ENCODE assay signal across 14 cellular contexts in genomic region chr10:111344804-111345203, GRCh38.
A peak's percentile ranks its signal among the peaks of the same experiment; 100 is the strongest.
DNase-seq lines count a peak whose midpoint lies in the region; ATAC-seq, FAIRE-seq and TF ChIP-seq lines count a peak whose summit lies in the region.
"Had no signal": no experiment of that assay in that cellular context is flagged by ENCODE, and none has a peak within 500 bp of the region (broad histone marks: within the 10 kb centered on the region; RNA-seq: fewer than 3 reads in every experiment).

No MANE protein-coding gene starts in this region.

- H3K79me2 ChIP-seq in H9 (ENCODE audit: insufficient read depth, low read length) = no peaks in the 10 kb centered on the region
- H3K79me2 ChIP-seq in PC-9 (ENCODE audit: low read depth) = no peaks in the 10 kb centered on the region

- H3K4me1 ChIP-seq in H9 (ENCODE audit: insufficient read depth, low read length) = no peaks in the 10 kb centered on the region
- H3K4me1 ChIP-seq in PC-9 (replicated peaks; ENCODE audit: insufficient read depth) = no peaks in the 10 kb centered on the region
- H3K4me1 ChIP-seq in lower lobe of right lung = no peaks in the 10 kb centered on the region

- no peak overlapping the region for H2BK5ac ChIP-seq in H9 (ENCODE audit: insufficient read length, low read length)

- CTCF ChIA-PET in GM10248 (lab: Yijun Ruan, JAX) (interaction anchor here (1.1 kb wide), 2 partner anchors 9 to 11 kb away, joined by 3 read pairs; no protein-coding TSS in a partner anchor), PC-9 (lab: Charles Lee) (interaction anchor here (0.5 kb wide), 1 partner anchor 11 kb away, joined by 3 read pairs; no protein-coding TSS in a partner anchor)

- no peak overlapping the region for H2BK12ac ChIP-seq in H9 (ENCODE audit: insufficient read length, low read depth, low read length)

- no TSS peak for BruUV-seq in PC-9 (replicated peaks; lab: Mats Ljungman, UMichigan)

- TF ChIP-seq CTCF in GM10248 (IDR thresholded peaks at IDR 0.05; ENCODE audit: control extremely low read depth, extremely low read depth, low read depth, missing control alignments) (peak; percentile 18), H9 (conservative IDR thresholded peaks at IDR 0.05) (peak; percentile 64), PC-9 (conservative IDR thresholded peaks at IDR 0.05) (peak; percentile 33; the same call in 1 of the 2 replicates), lower lobe of right lung (IDR thresholded peaks at IDR 0.05) (peak; percentile 10)

- no peak overlapping the region for H4K91ac ChIP-seq in H9 (ENCODE audit: insufficient read length, low read depth, low read length)

- H3K27me3 ChIP-seq in H9 (ENCODE audit: insufficient read depth, low read length) = no peaks in the 10 kb centered on the region
- H3K27me3 ChIP-seq in PC-9 (ENCODE audit: insufficient read depth, low read depth) = no peaks in the 10 kb centered on the region
- no peaks in the 10 kb centered on the region for H3K27me3 ChIP-seq in lower lobe of right lung (ENCODE audit: low read depth)
- H3K27me3 ChIP-seq: body of pancreas had no signal

- no peak overlapping the region for H3K4me3 Mint-ChIP-seq in H9
- H3K4me3 Mint-ChIP-seq: T-cell had no signal

- H3T11ph ChIP-seq in H9 (ENCODE audit: low read length) = no peak overlapping the region

- no peak overlapping the region for H2AK5ac ChIP-seq in H9 (ENCODE audit: insufficient read length, low read length)

- no peak overlapping the region for H3K27ac Mint-ChIP-seq in H9
- H3K27ac Mint-ChIP-seq: T-cell had no signal

- H4K8ac ChIP-seq in H9 (replicated peaks; ENCODE audit: insufficient read length, low read depth, low read length) = no peak overlapping the region

- no peaks in the 10 kb centered on the region for H3K23me2 ChIP-seq in H9 (ENCODE audit: insufficient read length, low read depth, low read length, poor library complexity, severe bottlenecking)

- peaks cover 14 to 44% (median 27%) of the 10 kb centered on the region in 3 experiments for H3K36me3 Mint-ChIP-seq in H9 (ENCODE audit: insufficient read depth in 1 of 3, low read depth in 3 of 3)
- H3K36me3 Mint-ChIP-seq: T-cell had no signal

- no peak overlapping the region for H3K4ac ChIP-seq in H9 (ENCODE audit: low read depth, low read length)

- H3F3A ChIP-seq in PC-9 (ENCODE audit: insufficient read depth, low read depth) = no peaks in the 10 kb centered on the region

- no peak overlapping the region for H3K23ac ChIP-seq in H9 (ENCODE audit: insufficient read length, low read depth, low read length)

- H4K20me1 ChIP-seq in H9 (ENCODE audit: control insufficient read depth, insufficient read depth, insufficient read length) (no peaks in the 10 kb centered on the region), PC-9 (ENCODE audit: insufficient read depth) (no peaks in the 10 kb centered on the region)

- H3K27ac ChIP-seq in H9 (ENCODE audit: insufficient read length, low read depth, low read length) (no peak overlapping the region), PC-9 (no peak overlapping the region), lower lobe of right lung (no peak overlapping the region)
- H3K27ac ChIP-seq: body of pancreas had no signal

- H3K9me3 ChIP-seq in H9 (ENCODE audit: control insufficient read depth, low read depth, low read length) (peaks cover 13% of the 10 kb centered on the region), PC-9 (ENCODE audit: insufficient read depth, low read depth) (no peaks in the 10 kb centered on the region), lower lobe of right lung (peaks cover 10% of the 10 kb centered on the region)

- no peak overlapping the region for H3K18ac ChIP-seq in H9 (ENCODE audit: insufficient read length, low read depth, low read length)

- DNase-seq in GM10248 (ENCODE audit: extremely low spot score) = no peak
- peak; percentile 32 for DNase-seq in H9
- no peak for DNase-seq in PC-9
- no peak for DNase-seq in lower lobe of right lung
- DNase-seq in H54 (ENCODE audit: insufficient read length, low spot score) = no peak
- no peak for DNase-seq in COR-L47 (lab: John Stamatoyannopoulos, UW)
- DNase-seq in iPS-NIHi11 (ENCODE audit: low spot score) = no peak
- DNase-seq in T-helper 1 cell = no peak
- DNase-seq: activated CD8-positive, alpha-beta memory T cell treated with anti-CD3 and anti-CD28 coated beads, Interleukin-2, amount 50 U/mL, for 48 hours; body of pancreas; GDM1; NCI-H2171 treated with DMSO at 0.1 percent for 48 hours; right cardiac atrium; T-cell had no signal

- H2AFZ ChIP-seq in H9 (ENCODE audit: low read length) (no peak overlapping the region), PC-9 (no peak overlapping the region)

- no peaks in the 10 kb centered on the region for H3K79me1 ChIP-seq in H9 (ENCODE audit: insufficient read depth, low read depth, low read length, poor library complexity, severe bottlenecking)

- no peak overlapping the region for H3K56ac ChIP-seq in H9 (ENCODE audit: insufficient read length, low read depth, low read length)

- no peaks in the 10 kb centered on the region for H3K27me3 Mint-ChIP-seq in H9 (ENCODE audit: low read depth)

- 0 out of 4 replicates have a peak, but pooled peaks cover 0 to 6% of the 10 kb centered on the region in 2 experiments for H3K4me1 Mint-ChIP-seq in H9
- H3K4me1 Mint-ChIP-seq: T-cell had no signal

- H3K14ac ChIP-seq in H9 (ENCODE audit: insufficient read depth, low read length) = no peak overlapping the region

- no peak overlapping the region for H2BK15ac ChIP-seq in H9 (ENCODE audit: low read depth, low read length)

- no peak overlapping the region for H3K9ac ChIP-seq in H9 (ENCODE audit: extremely low read depth, insufficient read length, low read length)

- no peak overlapping the region for H4K5ac ChIP-seq in H9 (ENCODE audit: insufficient read length, low read depth, low read length)

- no peaks in the 10 kb centered on the region for H3K36me3 ChIP-seq in PC-9 (ENCODE audit: low read depth)
- H3K36me3 ChIP-seq in lower lobe of right lung = no peaks in the 10 kb centered on the region

- POLR2A ChIA-PET in GM10248 (lab: Yijun Ruan, JAX) = no interaction called here
- POLR2A ChIA-PET in PC-9 (lab: Charles Lee; ENCODE audit: unreplicated experiment) = no interaction called here

- H2BK120ac ChIP-seq in H9 (ENCODE audit: low read depth, low read length, poor library complexity, severe bottlenecking) = no peak overlapping the region

- no peak overlapping the region for H2BK20ac ChIP-seq in H9 (ENCODE audit: low read depth, low read length, poor library complexity, severe bottlenecking)

- H3K9me3 Mint-ChIP-seq in H9 = peaks cover 33 to 37% of the 10 kb centered on the region in 2 experiments

- no peak overlapping the region for H3K4me3 ChIP-seq in PC-9
- no peak overlapping the region for H3K4me3 ChIP-seq in lower lobe of right lung
- H3K4me3 ChIP-seq: body of pancreas had no signal

- H3K4me2 ChIP-seq in H9 (ENCODE audit: insufficient read depth, insufficient read length, low read length) (no peak overlapping the region), PC-9 (no peak overlapping the region)

- no peak for TF ChIP-seq POLR2A in H54 (IDR thresholded peaks at IDR 0.05; ENCODE audit: low read depth, low read length)

- no peak for ATAC-seq in lower lobe of right lung
- ATAC-seq: body of pancreas, right cardiac atrium, T-cell had no signal

- intact Hi-C loops in PC-9 (cut with micrococcal nuclease; ENCODE audit: unreplicated experiment) (no loop called here), lower lobe of right lung (cut with DNase I) (no loop called here)

- no peaks in the 10 kb centered on the region for H3K9me2 ChIP-seq in PC-9 (ENCODE audit: insufficient read depth)

- FAIRE-seq in H54 (lab: Jason Lieb, UNC) = no peak

- WGBS in H9 (ENCODE audit: extremely low coverage, insufficient read length, low lambda C conversion rate) = no CpG with 5 or more reads among the region's 3 CpGs

Comparison
In these comparisons a context has a peak if more than half of its experiments do, and no peak if none do; other contexts are left out.
1. CTCF ChIP-seq: peak in every context shown above with its lines; median percentile 64 in H9; 33 in PC-9; 18 in GM10248; 10 in lower lobe of right lung.